19 cellular contexts compared by ENCODE assay signal in the genomic region with DNA sequence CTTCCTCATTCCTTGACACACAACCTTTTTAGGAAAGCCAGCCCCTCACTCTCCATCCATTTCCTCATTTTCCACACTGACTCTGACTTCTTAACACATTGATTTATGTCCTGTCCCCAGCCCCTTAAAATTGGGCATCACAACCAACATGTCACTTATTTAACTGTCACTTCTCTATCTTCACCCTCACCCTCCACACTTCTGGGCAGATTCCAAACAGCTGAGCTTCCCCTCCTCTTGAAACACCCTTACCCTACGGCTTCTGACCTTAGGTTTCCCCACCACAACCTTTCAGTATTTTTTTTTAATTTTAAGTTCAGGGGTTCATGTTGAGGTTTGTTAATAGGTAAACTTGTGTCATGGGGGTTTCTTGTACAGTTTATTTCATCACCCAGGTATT.
"Had no signal": no experiment of that assay in that cellular context is flagged by ENCODE, and none has a peak within 500 bp of the region (broad histone marks: within the 10 kb centered on the region; RNA-seq: fewer than 3 reads in every experiment).

No MANE protein-coding gene starts in this region.

- DNase-seq: activated CD4-positive, alpha-beta memory T cell treated with anti-CD3 and anti-CD28 coated beads, Interleukin-2, amount 10 ng/mL, durations not matched to agents 7 days and 5 days; activated CD4-positive, alpha-beta T cell treated with anti-CD3 and anti-CD28 coated beads for 4 hours; activated naive CD4-positive, alpha-beta T cell treated with anti-CD3 and anti-CD28 coated beads for 36 hours; activated T-cell treated with anti-CD3 and anti-CD28 coated beads, Interleukin-2, amount 50 U/mL, for 1 hour; cortex of kidney; erythroblast; hypothalamus; islet precursor cell; left colon; lower lobe of right lung; nephron progenitor cell; nucleus accumbens; sigmoid colon; stimulated activated CD4-positive, alpha-beta T cell treated with anti-CD3 and anti-CD28 coated beads, Interleukin-4, amount 100 ng/mL, for 24 hours; T-helper 2 cell had no signal

- H3K27me3 Mint-ChIP-seq: activated CD4-positive, alpha-beta memory T cell treated with anti-CD3 and anti-CD28 coated beads, Interleukin-2, amount 10 ng/mL, durations not matched to agents 7 days and 5 days had no signal

- FAIRE-seq: astrocyte, endometrium, frontal cortex had no signal

- H3K36me3 Mint-ChIP-seq: stimulated activated effector memory CD8-positive, alpha-beta T cell treated with anti-CD3 and anti-CD28 coated beads, Interleukin-12 subunit alpha, Interleukin-12 subunit beta, amount 100 ng/mL, for 72 hours had no signal

- ATAC-seq: left colon; lower lobe of right lung; stimulated activated effector memory CD8-positive, alpha-beta T cell treated with anti-CD3 and anti-CD28 coated beads, Interleukin-12 subunit alpha, Interleukin-12 subunit beta, amount 100 ng/mL, for 72 hours had no signal

- H3K4me1 Mint-ChIP-seq: activated CD4-positive, alpha-beta memory T cell treated with anti-CD3 and anti-CD28 coated beads, Interleukin-2, amount 10 ng/mL, durations not matched to agents 7 days and 5 days; nephron progenitor cell; stimulated activated effector memory CD8-positive, alpha-beta T cell treated with anti-CD3 and anti-CD28 coated beads, Interleukin-12 subunit alpha, Interleukin-12 subunit beta, amount 100 ng/mL, for 72 hours had no signal

- H3K9me3 Mint-ChIP-seq: nephron progenitor cell had no signal

- H3K4me3 Mint-ChIP-seq: activated CD4-positive, alpha-beta memory T cell treated with anti-CD3 and anti-CD28 coated beads, Interleukin-2, amount 10 ng/mL, durations not matched to agents 7 days and 5 days; activated naive CD4-positive, alpha-beta T cell treated with anti-CD3 and anti-CD28 coated beads for 36 hours; nephron progenitor cell; stimulated activated effector memory CD8-positive, alpha-beta T cell treated with anti-CD3 and anti-CD28 coated beads, Interleukin-12 subunit alpha, Interleukin-12 subunit beta, amount 100 ng/mL, for 72 hours had no signal

- H3K27ac Mint-ChIP-seq: activated CD4-positive, alpha-beta memory T cell treated with anti-CD3 and anti-CD28 coated beads, Interleukin-2, amount 10 ng/mL, durations not matched to agents 7 days and 5 days; activated naive CD4-positive, alpha-beta T cell treated with anti-CD3 and anti-CD28 coated beads for 36 hours; nephron progenitor cell; stimulated activated effector memory CD8-positive, alpha-beta T cell treated with anti-CD3 and anti-CD28 coated beads, Interleukin-12 subunit alpha, Interleukin-12 subunit beta, amount 100 ng/mL, for 72 hours had no signal
